ENCODE assay signal across 1 cellular context in genomic region chr4:13599159-13599558, GRCh38.
TF ChIP-seq lines count a peak whose summit lies in the region.

No MANE protein-coding gene starts in this region.

TF ChIP-seq in WTC11, 78 proteins besides CTCF, POLR2A, EP300 and RAD21 (continued from another document):
- TF ChIP-seq ZNF532 (CRISPR knock-in tag; IDR thresholded peaks at IDR 0.05; ENCODE audit: borderline replicate concordance) (no peak), ZNF423 (CRISPR knock-in tag; IDR thresholded peaks at IDR 0.05) (no peak), PRRX2 (CRISPR knock-in tag; IDR thresholded peaks at IDR 0.05) (no peak), E2F4 (CRISPR knock-in tag; IDR thresholded peaks at IDR 0.05; ENCODE audit: borderline replicate concordance, low read depth) (no peak), IRF1 (CRISPR knock-in tag; IDR thresholded peaks at IDR 0.05) (no peak)
